Comparison of ENCODE assay signal across 17 cellular contexts in the genomic region with DNA sequence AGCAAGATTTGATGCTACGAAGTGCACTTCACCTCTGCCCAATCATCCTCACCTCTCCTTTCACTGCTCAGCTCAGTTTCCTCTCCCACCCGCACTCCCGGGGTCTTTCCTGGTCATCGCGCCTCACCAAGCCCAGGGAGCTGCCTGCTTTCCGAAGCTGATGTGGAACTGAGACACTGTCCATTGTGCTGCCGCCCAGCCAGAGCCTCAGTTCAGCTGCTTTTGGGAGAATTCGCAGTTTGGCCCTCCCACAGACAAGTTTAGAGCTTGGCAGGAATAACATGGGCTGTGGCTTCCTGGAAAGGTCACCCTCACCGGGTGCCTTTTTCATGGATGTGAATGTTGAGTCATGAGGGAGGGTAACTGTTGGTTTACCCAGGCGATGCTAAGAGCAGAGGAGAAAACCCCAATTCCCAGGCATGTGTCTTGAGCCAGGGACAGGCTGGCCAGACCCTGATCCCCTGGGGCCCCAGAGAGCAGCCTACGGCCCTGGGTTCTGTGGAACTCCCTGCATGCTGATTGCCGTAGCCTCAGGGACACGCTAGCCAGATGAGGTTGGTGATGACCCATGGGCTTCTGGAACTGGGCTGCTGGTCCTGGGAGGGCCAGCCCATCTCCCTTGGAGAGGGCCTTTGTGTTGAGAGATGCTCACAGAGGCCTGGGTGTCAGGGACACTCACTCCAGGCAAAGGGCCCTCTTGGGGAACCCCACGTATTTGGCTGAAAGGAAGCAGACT.
DNase-seq lines count a peak whose midpoint lies in the region; ATAC-seq and TF ChIP-seq lines count a peak whose summit lies in the region.
"Had no signal": no experiment of that assay in that cellular context is flagged by ENCODE, and none has a peak within 500 bp of the region (broad histone marks: within the 10 kb centered on the region; RNA-seq: fewer than 3 reads in every experiment).

No MANE protein-coding gene starts in this region.

- H3K27ac ChIP-seq in esophagus muscularis mucosa (replicated peaks in 1 of 4) (no peak overlapping the region), gastrocnemius medialis (no peak overlapping the region)
- H3K27ac ChIP-seq: 22Rv1, A549, C4-2B had no signal

- no peak for TF ChIP-seq EP300 in esophagus muscularis mucosa (IDR thresholded peaks at IDR 0.05)

- no peak for TF ChIP-seq CTCF in esophagus muscularis mucosa (IDR thresholded peaks at IDR 0.05)
- TF ChIP-seq CTCF in gastrocnemius medialis (IDR thresholded peaks at IDR 0.05 in 4 of 5, conservative IDR thresholded peaks at IDR 0.05 in 1 of 5), result no peak

- H3K9me3 ChIP-seq in esophagus muscularis mucosa (peaks cover 0 to 38% (median 13%) of the 10 kb centered on the region in 4 donors), gastrocnemius medialis (no peaks in the 10 kb centered on the region)
- H3K9me3 ChIP-seq: Caco-2 had no signal

- intact Hi-C loops in esophagus muscularis mucosa (cut with DNase I), result no loop called here
- intact Hi-C loops in posterior vena cava (cut with DNase I), result no loop called here
- intact Hi-C loops in gastrocnemius medialis (cut with DNase I; ENCODE audit: low total_unique reads), result no loop called here

- in situ Hi-C loops in gastrocnemius medialis (cut with MboI; ENCODE audit: low sequenced_read_pairs in 4 of 4), result no loop called here

- WGBS in esophagus muscularis mucosa, result 85% methylated on average over 9 of the region's 14 CpGs

- H3K27me3 ChIP-seq in esophagus muscularis mucosa (no peaks in the 10 kb centered on the region), gastrocnemius medialis (no peaks in the 10 kb centered on the region)

- no peak for ATAC-seq in gastrocnemius medialis
- ATAC-seq in HG03378 (IDR thresholded peaks at IDR 0.05; ENCODE audit: unreplicated experiment), result no peak
- ATAC-seq: A549, GM23338, HepG2 had no signal

- H3K4me3 ChIP-seq in esophagus muscularis mucosa (no peak overlapping the region), gastrocnemius medialis (no peak overlapping the region)
- H3K4me3 ChIP-seq: A549, GM23338 had no signal

- H3K36me3 ChIP-seq in esophagus muscularis mucosa (no peaks in the 10 kb centered on the region), gastrocnemius medialis (no peaks in the 10 kb centered on the region)

- H3K4me1 ChIP-seq in esophagus muscularis mucosa (no peaks in the 10 kb centered on the region), gastrocnemius medialis (no peaks in the 10 kb centered on the region)
- H3K4me1 ChIP-seq: A549, Caco-2 had no signal

- DNase-seq in activated CD8-positive, alpha-beta memory T cell treated with anti-CD3 and anti-CD28 coated beads for 24 hours, result peak; percentile 32
- DNase-seq in activated CD8-positive, alpha-beta memory T cell treated with anti-CD3 and anti-CD28 coated beads, Interleukin-2, amount 50 U/mL, for 4 hours, result no peak
- DNase-seq in esophagus muscularis mucosa (ENCODE audit: extremely low spot score) (peak; percentile 87), posterior vena cava (ENCODE audit: low spot score) (peak; percentile 53), gastrocnemius medialis (no peak)
- no peak for DNase-seq in central memory CD4-positive, alpha-beta T cell
- DNase-seq: AML-193; Caco-2; CD4-positive, alpha-beta T cell; DMS79; GDM1 had no signal

- TF ChIP-seq POLR2A in esophagus muscularis mucosa (IDR thresholded peaks at IDR 0.05; ENCODE audit: low read depth) (no peak), gastrocnemius medialis (IDR thresholded peaks at IDR 0.05) (no peak)

Comparison
In these comparisons a context has a peak if more than half of its experiments do, and no peak if none do; other contexts are left out.
1. DNase-seq: peak in activated CD8-positive, alpha-beta memory T cell treated with anti-CD3 and anti-CD28 coated beads for 24 hours (single experiment), esophagus muscularis mucosa (single experiment) and posterior vena cava (single experiment); none in activated CD8-positive, alpha-beta memory T cell treated with anti-CD3 and anti-CD28 coated beads, Interleukin-2, amount 50 U/mL, for 4 hours (single experiment), gastrocnemius medialis (0 of 2) and central memory CD4-positive, alpha-beta T cell (single experiment).